14 cellular contexts compared by ENCODE assay signal in the genomic region with DNA sequence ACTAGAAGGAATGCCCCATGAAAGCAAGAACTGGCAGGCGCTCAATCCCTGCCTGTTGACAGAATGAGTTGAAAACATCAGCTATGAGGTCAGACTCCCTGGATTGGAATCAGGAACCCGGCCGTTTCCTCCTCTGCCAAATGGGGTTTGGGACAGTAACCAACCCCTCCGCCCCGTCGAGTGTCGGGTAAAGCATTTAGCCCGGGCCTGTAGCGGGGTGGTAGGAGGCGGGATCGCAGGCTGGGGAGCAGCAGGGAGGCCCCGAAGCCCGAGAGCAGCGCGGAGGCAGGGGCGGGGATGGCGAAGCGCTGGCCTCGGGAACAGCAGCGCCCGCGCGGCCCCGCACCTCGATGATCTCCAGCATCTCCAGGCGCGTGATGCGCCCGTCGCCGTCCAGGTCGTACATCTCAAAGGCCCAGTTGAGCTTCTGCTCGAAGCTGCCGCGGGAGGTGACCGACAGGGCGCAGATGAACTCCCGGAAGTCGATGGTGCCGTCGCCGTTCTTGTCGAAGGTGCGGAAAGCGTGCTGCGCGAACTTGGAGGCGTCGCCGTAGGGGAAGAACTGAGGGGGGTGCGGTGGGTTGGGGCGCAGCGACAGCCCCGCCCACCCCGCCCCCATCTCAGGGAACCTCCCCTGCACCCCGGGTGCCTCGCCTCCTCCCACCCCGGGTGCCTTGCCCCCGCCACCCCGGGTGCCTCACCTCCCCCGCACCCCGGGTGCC. TPM values are rescaled to one million over a fixed set of nuclear protein-coding genes. Genes with fewer than 3 reads are reported as not detected.
DNase-seq lines count a peak whose midpoint lies in the region; TF ChIP-seq lines count a peak whose summit lies in the region.
"Had no signal": no experiment of that assay in that cellular context is flagged by ENCODE, and none has a peak within 500 bp of the region (broad histone marks: within the 10 kb centered on the region; RNA-seq: fewer than 3 reads in every experiment).

No MANE protein-coding gene starts in this region.

- H3K4me2 ChIP-seq in osteoblast (ENCODE audit: insufficient read depth, low read length), result no peak overlapping the region

- intact Hi-C loops in activated T-helper 1 cell treated with anti-CD3 and anti-CD28 coated beads, Interleukin-12 subunit alpha, Interleukin-12 subunit beta, Interleukin-2, Interleukin-4 antibody, amounts not matched to agents 30 ng/mL and 10 ng/mL and 1 ng/mL, durations not matched to agents 14 hours and 24 hours and 36 hours (cut with micrococcal nuclease), result no loop called here

- CTCF ChIA-PET in activated CD4-positive, alpha-beta T cell treated with anti-CD3 and anti-CD28 coated beads, Interleukin-2, amount 10 ng/mL, durations not matched to agents 7 days and 5 days (lab: Charles Lee), result interaction anchor here (1.0 kb wide), 1 partner anchor 26 kb away, joined by 5 read pairs; no protein-coding TSS in a partner anchor

- H3K27ac Mint-ChIP-seq in activated CD4-positive, alpha-beta T cell treated with anti-CD3 and anti-CD28 coated beads, Interleukin-2, amount 10 ng/mL, durations not matched to agents 7 days and 5 days, result no peak overlapping the region
- H3K27ac Mint-ChIP-seq in activated T-helper 1 cell treated with anti-CD3 and anti-CD28 coated beads, Interleukin-12 subunit alpha, Interleukin-12 subunit beta, Interleukin-2, Interleukin-4 antibody, amounts not matched to agents 30 ng/mL and 10 ng/mL and 1 ng/mL, durations not matched to agents 14 hours and 24 hours and 36 hours, result no peak overlapping the region

- POLR2A ChIA-PET in activated CD4-positive, alpha-beta T cell treated with anti-CD3 and anti-CD28 coated beads, Interleukin-2, amount 10 ng/mL, durations not matched to agents 7 days and 5 days (lab: Charles Lee), result no interaction called here

- no peaks in the 10 kb centered on the region for H3K9me3 ChIP-seq in osteoblast (ENCODE audit: low read depth, low read length)
- H3K9me3 ChIP-seq: neutrophil, SJSA1, tibial nerve had no signal

- DNase-seq in G401 (ENCODE audit: low spot score) (peak; percentile 43), cerebellum (ENCODE audit: low spot score) (peak; percentile 32), osteoblast (ENCODE audit: insufficient read length, low spot score, missing footprints) (no peak), NCI-H187 treated with DMSO at 0.1 percent for 48 hours (lab: John Stamatoyannopoulos, UW) (no peak), NCI-H446 treated with DMSO at 0.1 percent for 48 hours (lab: John Stamatoyannopoulos, UW) (no peak), NCI-H1417 (lab: John Stamatoyannopoulos, UW) (no peak)
- DNase-seq in activated CD4-positive, alpha-beta T cell treated with anti-CD3 and anti-CD28 coated beads, Interleukin-2, amount 10 ng/mL, durations not matched to agents 7 days and 5 days, result peak; percentile 38
- no peak for DNase-seq in activated T-helper 1 cell treated with anti-CD3 and anti-CD28 coated beads, Interleukin-12 subunit alpha, Interleukin-12 subunit beta, Interleukin-2, Interleukin-4 antibody, amounts not matched to agents 30 ng/mL and 10 ng/mL and 1 ng/mL, durations not matched to agents 14 hours and 24 hours and 36 hours (ENCODE audit: low spot score)
- DNase-seq: MM.1S, NCI-H526 treated with DMSO at 0.1 percent for 48 hours had no signal

- no peak overlapping the region for H3K4me3 Mint-ChIP-seq in activated CD4-positive, alpha-beta T cell treated with anti-CD3 and anti-CD28 coated beads, Interleukin-2, amount 10 ng/mL, durations not matched to agents 7 days and 5 days
- H3K4me3 Mint-ChIP-seq in activated T-helper 1 cell treated with anti-CD3 and anti-CD28 coated beads, Interleukin-12 subunit alpha, Interleukin-12 subunit beta, Interleukin-2, Interleukin-4 antibody, amounts not matched to agents 30 ng/mL and 10 ng/mL and 1 ng/mL, durations not matched to agents 14 hours and 24 hours and 36 hours, result no peak overlapping the region

- H3K36me3 Mint-ChIP-seq in activated CD4-positive, alpha-beta T cell treated with anti-CD3 and anti-CD28 coated beads, Interleukin-2, amount 10 ng/mL, durations not matched to agents 7 days and 5 days (ENCODE audit: low read depth), result peaks cover 2% of the 10 kb centered on the region
- peaks cover 8% of the 10 kb centered on the region for H3K36me3 Mint-ChIP-seq in activated T-helper 1 cell treated with anti-CD3 and anti-CD28 coated beads, Interleukin-12 subunit alpha, Interleukin-12 subunit beta, Interleukin-2, Interleukin-4 antibody, amounts not matched to agents 30 ng/mL and 10 ng/mL and 1 ng/mL, durations not matched to agents 14 hours and 24 hours and 36 hours (ENCODE audit: low read depth)

- H3K36me3 ChIP-seq in osteoblast (ENCODE audit: insufficient read depth, low read length), result no peaks in the 10 kb centered on the region
- H3K36me3 ChIP-seq: neutrophil, SJSA1, tibial nerve had no signal

- no peaks in the 10 kb centered on the region for H3K4me1 ChIP-seq in osteoblast (ENCODE audit: insufficient read depth, low read length)
- H3K4me1 ChIP-seq: SJSA1 had no signal

- H4K20me1 ChIP-seq in osteoblast (ENCODE audit: insufficient read depth, low read length), result no peaks in the 10 kb centered on the region

- no peak for TF ChIP-seq CTCF in osteoblast (IDR thresholded peaks at IDR 0.05; ENCODE audit: extremely low read depth, low read depth, low read length)

- H3K4me3 ChIP-seq in osteoblast (ENCODE audit: insufficient read depth, low read length), result no peak overlapping the region
- H3K4me3 ChIP-seq: SJSA1, tibial nerve had no signal

- H3K27me3 ChIP-seq in osteoblast (ENCODE audit: insufficient read depth, low read length), result peaks cover 76% of the 10 kb centered on the region

- in situ Hi-C loops in G401 (cut with HindIII; ENCODE audit: low sequenced_read_pairs), result no loop called here

- no peaks in the 10 kb centered on the region for H3K79me2 ChIP-seq in osteoblast (ENCODE audit: insufficient read depth, low read length)

- H3K4me1 Mint-ChIP-seq in activated CD4-positive, alpha-beta T cell treated with anti-CD3 and anti-CD28 coated beads, Interleukin-2, amount 10 ng/mL, durations not matched to agents 7 days and 5 days, result peaks cover 16% of the 10 kb centered on the region
- peaks cover 15% of the 10 kb centered on the region for H3K4me1 Mint-ChIP-seq in activated T-helper 1 cell treated with anti-CD3 and anti-CD28 coated beads, Interleukin-12 subunit alpha, Interleukin-12 subunit beta, Interleukin-2, Interleukin-4 antibody, amounts not matched to agents 30 ng/mL and 10 ng/mL and 1 ng/mL, durations not matched to agents 14 hours and 24 hours and 36 hours (ENCODE audit: low read depth)

- H3K27ac ChIP-seq in osteoblast (ENCODE audit: low read depth, low read length), result no peak overlapping the region
- H3K27ac ChIP-seq: neutrophil, SJSA1, tibial nerve had no signal

- H2AFZ ChIP-seq in osteoblast (ENCODE audit: low read length), result peak overlapping the region; percentile 51

- H3K9me3 Mint-ChIP-seq in activated CD4-positive, alpha-beta T cell treated with anti-CD3 and anti-CD28 coated beads, Interleukin-2, amount 10 ng/mL, durations not matched to agents 7 days and 5 days, result no peaks in the 10 kb centered on the region
- H3K9me3 Mint-ChIP-seq in activated T-helper 1 cell treated with anti-CD3 and anti-CD28 coated beads, Interleukin-12 subunit alpha, Interleukin-12 subunit beta, Interleukin-2, Interleukin-4 antibody, amounts not matched to agents 30 ng/mL and 10 ng/mL and 1 ng/mL, durations not matched to agents 14 hours and 24 hours and 36 hours, result no peaks in the 10 kb centered on the region

- peaks cover 37% of the 10 kb centered on the region for H3K27me3 Mint-ChIP-seq in activated CD4-positive, alpha-beta T cell treated with anti-CD3 and anti-CD28 coated beads, Interleukin-2, amount 10 ng/mL, durations not matched to agents 7 days and 5 days
- peaks cover 16% of the 10 kb centered on the region for H3K27me3 Mint-ChIP-seq in activated T-helper 1 cell treated with anti-CD3 and anti-CD28 coated beads, Interleukin-12 subunit alpha, Interleukin-12 subunit beta, Interleukin-2, Interleukin-4 antibody, amounts not matched to agents 30 ng/mL and 10 ng/mL and 1 ng/mL, durations not matched to agents 14 hours and 24 hours and 36 hours (ENCODE audit: insufficient read depth)

RNA-seq across cellular contexts. Expression of a gene that starts 7.5 kb away (rescaled TPM):
- 0.62 and 1.9 TPM in 2 replicates for total RNA-seq in G401 (2014; rRNA removed; shearing (Covaris generic))
- total RNA-seq in activated CD4-positive, alpha-beta T cell treated with anti-CD3 and anti-CD28 coated beads, Interleukin-2, amount 10 ng/mL, durations not matched to agents 7 days and 5 days, result 1 to 10 TPM; 2.0 TPM
- total RNA-seq in cerebellum (27.9 TPM), osteoblast (not detected in 2 replicates)
- 0.69 and 0.75 TPM in 2 replicates for total RNA-seq in activated T-helper 1 cell treated with anti-CD3 and anti-CD28 coated beads, Interleukin-12 subunit alpha, Interleukin-12 subunit beta, Interleukin-2, Interleukin-4 antibody, amounts not matched to agents 30 ng/mL and 10 ng/mL and 1 ng/mL, durations not matched to agents 14 hours and 24 hours and 36 hours
- total RNA-seq: tibial nerve had no signal

RNA-seq across cellular contexts. Expression of a gene that starts 11.8 kb away (rescaled TPM):
- not detected in 2 replicates for total RNA-seq in G401 (2014; rRNA removed; shearing (Covaris generic))
- not detected for total RNA-seq in activated CD4-positive, alpha-beta T cell treated with anti-CD3 and anti-CD28 coated beads, Interleukin-2, amount 10 ng/mL, durations not matched to agents 7 days and 5 days
- total RNA-seq in cerebellum (1.00 TPM), osteoblast (not detected in 2 replicates)
- 2.8 TPM in 2 replicates for total RNA-seq in activated T-helper 1 cell treated with anti-CD3 and anti-CD28 coated beads, Interleukin-12 subunit alpha, Interleukin-12 subunit beta, Interleukin-2, Interleukin-4 antibody, amounts not matched to agents 30 ng/mL and 10 ng/mL and 1 ng/mL, durations not matched to agents 14 hours and 24 hours and 36 hours
- total RNA-seq: kidney epithelial cell, SJSA1 had no signal

RNA-seq across cellular contexts. Expression of a gene that starts 44.3 kb away (rescaled TPM):
- 0.07 and 1.2 TPM in 2 replicates for total RNA-seq in G401 (2014; rRNA removed; shearing (Covaris generic))
- total RNA-seq in activated CD4-positive, alpha-beta T cell treated with anti-CD3 and anti-CD28 coated beads, Interleukin-2, amount 10 ng/mL, durations not matched to agents 7 days and 5 days, result not detected
- total RNA-seq in cerebellum (0.82 TPM), osteoblast (under 0.01 TPM in 2 replicates)
- 0.10 TPM in 2 replicates for total RNA-seq in activated T-helper 1 cell treated with anti-CD3 and anti-CD28 coated beads, Interleukin-12 subunit alpha, Interleukin-12 subunit beta, Interleukin-2, Interleukin-4 antibody, amounts not matched to agents 30 ng/mL and 10 ng/mL and 1 ng/mL, durations not matched to agents 14 hours and 24 hours and 36 hours

RNA-seq across cellular contexts. Expression of a gene that starts 54.9 kb away (rescaled TPM):
- total RNA-seq in G401 (2014; rRNA removed; shearing (Covaris generic)), result 80.4 and 86.0 TPM in 2 replicates
- total RNA-seq in activated CD4-positive, alpha-beta T cell treated with anti-CD3 and anti-CD28 coated beads, Interleukin-2, amount 10 ng/mL, durations not matched to agents 7 days and 5 days, result 10 to 100 TPM; 52.9 to 55.6 TPM
- total RNA-seq in cerebellum (19.4 TPM), osteoblast (25.3 and 26.4 TPM in 2 replicates)
- 68.1 and 75.0 TPM in 2 replicates for total RNA-seq in activated T-helper 1 cell treated with anti-CD3 and anti-CD28 coated beads, Interleukin-12 subunit alpha, Interleukin-12 subunit beta, Interleukin-2, Interleukin-4 antibody, amounts not matched to agents 30 ng/mL and 10 ng/mL and 1 ng/mL, durations not matched to agents 14 hours and 24 hours and 36 hours

Comparison
In these comparisons a context has a peak if more than half of its experiments do, and no peak if none do; other contexts are left out.
1. DNase-seq: peak in G401 (single experiment), activated CD4-positive, alpha-beta T cell treated with anti-CD3 and anti-CD28 coated beads, Interleukin-2, amount 10 ng/mL, durations not matched to agents 7 days and 5 days (single experiment) and cerebellum (single experiment); none in osteoblast (single experiment), NCI-H187 treated with DMSO at 0.1 percent for 48 hours (single experiment), NCI-H446 treated with DMSO at 0.1 percent for 48 hours (single experiment), NCI-H1417 (0 of 3) and activated T-helper 1 cell treated with anti-CD3 and anti-CD28 coated beads, Interleukin-12 subunit alpha, Interleukin-12 subunit beta, Interleukin-2, Interleukin-4 antibody, amounts not matched to agents 30 ng/mL and 10 ng/mL and 1 ng/mL, durations not matched to agents 14 hours and 24 hours and 36 hours (single experiment).